ENCODE assay signal across 24 cellular contexts in the genomic region with DNA sequence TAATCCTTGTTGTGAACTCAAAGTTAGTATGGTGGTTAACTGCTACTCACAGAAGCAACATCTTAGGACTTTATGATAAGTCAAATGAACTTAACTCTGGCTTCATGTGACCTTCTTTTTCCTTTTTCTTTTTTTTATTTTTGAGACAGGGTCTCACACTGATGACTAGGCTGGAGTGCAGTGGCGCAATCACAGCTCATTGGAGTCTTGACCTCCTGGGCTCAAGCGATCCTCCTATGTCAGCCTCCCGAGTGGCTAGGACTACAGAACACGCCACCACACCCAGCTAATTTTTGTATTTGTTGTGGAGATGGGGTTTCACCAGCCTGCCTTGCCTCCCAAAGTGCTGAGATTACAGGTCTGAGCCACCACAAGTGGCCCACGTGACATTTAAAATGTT. TPM values are rescaled to one million over a fixed set of nuclear protein-coding genes. Genes with fewer than 3 reads are reported as not detected.
DNase-seq lines count a peak whose midpoint lies in the region; ATAC-seq, FAIRE-seq and TF ChIP-seq lines count a peak whose summit lies in the region.
"Had no signal": no experiment of that assay in that cellular context is flagged by ENCODE, and none has a peak within 500 bp of the region (broad histone marks: within the 10 kb centered on the region; RNA-seq: fewer than 3 reads in every experiment).

No MANE protein-coding gene starts in this region.

- H3K4me2 ChIP-seq in HepG2 (ENCODE audit: low read depth, low read length) (no peak overlapping the region), K562 (ENCODE audit: insufficient read depth, low read length) (no peak overlapping the region)
- H3K4me2 ChIP-seq: A549; BLaER1 treated with 17β-estradiol and CSF1 and Interleukin-3, amounts not matched to agents 10 nM and 100 nM had no signal

- DNase-seq in HepG2 (ENCODE audit: low spot score) (no peak), right lobe of liver (no peak), K562 (ENCODE audit: extremely low read depth in 1 of 4, low spot score in 3 of 4) (no peak), kidney tubule cell (ENCODE audit: low spot score) (no peak), MG63 (no peak)
- DNase-seq in stimulated activated effector memory CD8-positive, alpha-beta T cell treated with anti-CD3 and anti-CD28 coated beads, Interleukin-12 subunit alpha, Interleukin-12 subunit beta, amount 100 ng/mL, for 72 hours (ENCODE audit: low spot score in 2 of 2), result no peak
- DNase-seq: 8988T; ACHN; AML-193; BE2C; Calu3; CD4-positive, alpha-beta memory T cell; COR-L47; DMS53; DMS79 treated with DMSO at 0.1 percent for 48 hours; GF-D8; GOT3; HFFc6 had no signal

- H4K20me1 ChIP-seq in HepG2 (ENCODE audit: insufficient read depth, low read length), result peaks cover 19% of the 10 kb centered on the region; the same call in 1 of the 2 replicates
- peaks cover 4% of the 10 kb centered on the region; the same call in 1 of the 2 replicates for H4K20me1 ChIP-seq in K562 (replicated peaks; ENCODE audit: control insufficient read depth, insufficient read depth, low read length)

- peaks cover 100% of the 10 kb centered on the region for H3K36me3 Mint-ChIP-seq in stimulated activated effector memory CD8-positive, alpha-beta T cell treated with anti-CD3 and anti-CD28 coated beads, Interleukin-12 subunit alpha, Interleukin-12 subunit beta, amount 100 ng/mL, for 72 hours

- TF ChIP-seq EP300 in HepG2 (IDR thresholded peaks at IDR 0.05; ENCODE audit: low read depth in 2 of 2, low read length in 2 of 2), result no peak
- TF ChIP-seq EP300 in HepG2 (CRISPR knock-in tag; IDR thresholded peaks at IDR 0.05; ENCODE audit: borderline replicate concordance), result no peak
- no peak for TF ChIP-seq EP300 in K562 (IDR thresholded peaks at IDR 0.05; ENCODE audit: low read length)

- CTCF ChIA-PET in HepG2 (lab: Yijun Ruan, JAX; ENCODE audit: low intra/inter-chr PET ratio, low total read pairs), result no interaction called here
- CTCF ChIA-PET in K562 (lab: Yijun Ruan, JAX; ENCODE audit: low intra/inter-chr PET ratio), result no interaction called here

- no peak overlapping the region for H3K4me3 Mint-ChIP-seq in stimulated activated effector memory CD8-positive, alpha-beta T cell treated with anti-CD3 and anti-CD28 coated beads, Interleukin-12 subunit alpha, Interleukin-12 subunit beta, amount 100 ng/mL, for 72 hours
- H3K4me3 Mint-ChIP-seq: CD4-positive, alpha-beta memory T cell; HFFc6 had no signal

- H3K4me3 ChIP-seq in HepG2 (replicated peaks in 1 of 3; ENCODE audit: insufficient read depth in 1 of 3, low read depth in 2 of 3, low read length in 3 of 3) (no peak overlapping the region), right lobe of liver (no peak overlapping the region), K562 (no peak overlapping the region), MG63 (no peak overlapping the region)
- H3K4me3 ChIP-seq: A549; BLaER1 treated with 17β-estradiol and CSF1 and Interleukin-3, amounts not matched to agents 10 nM and 100 nM; HAP-1 had no signal

- H3K36me3 ChIP-seq in HepG2 (replicated peaks in 1 of 2; ENCODE audit: control insufficient read depth in 1 of 2, insufficient read depth in 2 of 2, low read length in 2 of 2), result peaks cover 20 to 85% of the 10 kb centered on the region in 2 experiments
- peaks cover 10 to 91% (median 51%) of the 10 kb centered on the region in 4 donors for H3K36me3 ChIP-seq in right lobe of liver
- H3K36me3 ChIP-seq in K562 (ENCODE audit: control insufficient read depth, insufficient read depth, low read length), result peaks cover 94% of the 10 kb centered on the region
- H3K36me3 ChIP-seq in MG63, result peaks cover 73% of the 10 kb centered on the region

- no peak for ATAC-seq in HepG2
- no peak for ATAC-seq in right lobe of liver
- ATAC-seq in K562, result no peak
- ATAC-seq in stimulated activated effector memory CD8-positive, alpha-beta T cell treated with anti-CD3 and anti-CD28 coated beads, Interleukin-12 subunit alpha, Interleukin-12 subunit beta, amount 100 ng/mL, for 72 hours, result no peak
- ATAC-seq: A549 had no signal

- H3K9me3 Mint-ChIP-seq in stimulated activated effector memory CD8-positive, alpha-beta T cell treated with anti-CD3 and anti-CD28 coated beads, Interleukin-12 subunit alpha, Interleukin-12 subunit beta, amount 100 ng/mL, for 72 hours, result no peaks in the 10 kb centered on the region
- H3K9me3 Mint-ChIP-seq: CD4-positive, alpha-beta memory T cell; HFFc6 had no signal

- BruUV-seq in HepG2 (replicated peaks; lab: Mats Ljungman, UMichigan) (no TSS peak), K562 (replicated peaks; lab: Mats Ljungman, UMichigan) (no TSS peak)

- H3K4me1 ChIP-seq in HepG2 (ENCODE audit: insufficient read depth, low read length) (no peaks in the 10 kb centered on the region), right lobe of liver (no peaks in the 10 kb centered on the region), K562 (replicated peaks in 1 of 2; ENCODE audit: control insufficient read depth in 2 of 2, insufficient read depth in 2 of 2, low read length in 2 of 2) (no peaks in the 10 kb centered on the region)
- H3K4me1 ChIP-seq: BE2C, HAP-1 had no signal

- no peak for TF ChIP-seq CTCF in HepG2 (CRISPR knock-in tag; IDR thresholded peaks at IDR 0.05)
- no peak for TF ChIP-seq CTCF in right lobe of liver (IDR thresholded peaks at IDR 0.05)
- no peak for TF ChIP-seq CTCF in K562 (IDR thresholded peaks at IDR 0.05 in 2 of 3, conservative IDR thresholded peaks at IDR 0.05 in 1 of 3; ENCODE audit: insufficient read depth in 2 of 3, low read depth in 1 of 3, low read length in 3 of 3)

- 97% methylated on average over 5 of the region's 5 CpGs for WGBS in HepG2 (ENCODE audit: low lambda C conversion rate)
- WGBS in right lobe of liver (ENCODE audit: insufficient coverage, low coverage, low lambda C conversion rate, missing lambda C conversion rate), result 91% methylated on average over 4 of the region's 5 CpGs
- 98% methylated on average over 5 of the region's 5 CpGs for WGBS in K562 (ENCODE audit: insufficient coverage, low coverage, missing lambda C conversion rate)

- no peaks in the 10 kb centered on the region for H3K9me1 ChIP-seq in K562 (ENCODE audit: control insufficient read depth, insufficient read depth, low read length)

- no peak for FAIRE-seq in HepG2 (lab: Jason Lieb, UNC)
- FAIRE-seq in K562 (lab: Jason Lieb, UNC), result no peak
- FAIRE-seq: A549, GM12891, GM18507, H54 had no signal

- no peak overlapping the region for H3K27ac ChIP-seq in HepG2 (ENCODE audit: extremely low read length, insufficient read depth, low read length)
- H3K27ac ChIP-seq in right lobe of liver, result no peak overlapping the region
- no peak overlapping the region for H3K27ac ChIP-seq in K562 (ENCODE audit: extremely low read depth, low read depth, low read length)
- H3K27ac ChIP-seq: A549 had no signal

- TF ChIP-seq RAD21 in HepG2 (CRISPR knock-in tag; IDR thresholded peaks at IDR 0.05) (no peak), K562 (CRISPR knock-in tag; conservative IDR thresholded peaks at IDR 0.05 in 1 of 2, IDR thresholded peaks at IDR 0.05 in 1 of 2) (no peak)

- peak overlapping the region; percentile 64 for H3K27ac Mint-ChIP-seq in stimulated activated effector memory CD8-positive, alpha-beta T cell treated with anti-CD3 and anti-CD28 coated beads, Interleukin-12 subunit alpha, Interleukin-12 subunit beta, amount 100 ng/mL, for 72 hours

- H3K9ac ChIP-seq in HepG2 (ENCODE audit: insufficient read depth, low read depth, low read length), result no peak overlapping the region
- no peak overlapping the region for H3K9ac ChIP-seq in K562 (ENCODE audit: insufficient read depth in 1 of 2, low read depth in 2 of 2, low read length in 2 of 2)
- H3K9ac ChIP-seq: BLaER1 treated with 17β-estradiol and CSF1 and Interleukin-3, amounts not matched to agents 10 nM and 100 nM had no signal

- POLR2A ChIA-PET in HepG2 (lab: Yijun Ruan, JAX), result no interaction called here
- POLR2A ChIA-PET in K562 (lab: Yijun Ruan, JAX), result interaction anchor here (1.1 to 2.4 kb wide), 3 partner anchors 8 to 15 kb away, joined by 4 to 15 read pairs (median 4); no protein-coding TSS in a partner anchor

- H3K9me3 ChIP-seq in HepG2 (ENCODE audit: low read length), result no peaks in the 10 kb centered on the region
- no peaks in the 10 kb centered on the region for H3K9me3 ChIP-seq in right lobe of liver
- H3K9me3 ChIP-seq in K562 (replicated peaks; ENCODE audit: control insufficient read depth, insufficient read depth, low read depth, low read length), result no peaks in the 10 kb centered on the region
- H3K9me3 ChIP-seq in MG63, result no peaks in the 10 kb centered on the region
- H3K9me3 ChIP-seq: A549, BE2C, HAP-1 had no signal

- TF ChIP-seq POLR2A in HepG2 (IDR thresholded peaks at IDR 0.05; ENCODE audit: insufficient read depth in 1 of 2, low read depth in 2 of 2, low read length in 2 of 2) (no peak), right lobe of liver (IDR thresholded peaks at IDR 0.05) (no peak), K562 (conservative IDR thresholded peaks at IDR 0.05) (no peak)

- H3K27me3 ChIP-seq in HepG2 (ENCODE audit: control insufficient read depth in 1 of 2, insufficient read depth in 2 of 2, low read length in 2 of 2) (no peaks in the 10 kb centered on the region), right lobe of liver (no peaks in the 10 kb centered on the region), K562 (ENCODE audit: control insufficient read depth in 2 of 2, insufficient read depth in 2 of 2, low read length in 2 of 2) (no peaks in the 10 kb centered on the region), MG63 (no peaks in the 10 kb centered on the region)
- H3K27me3 ChIP-seq: BE2C; BLaER1 treated with 17β-estradiol and CSF1 and Interleukin-3, amounts not matched to agents 10 nM and 100 nM had no signal

- intact Hi-C loops in HepG2 (cut with micrococcal nuclease; ENCODE audit: unreplicated experiment) (no loop called here), right lobe of liver (cut with DNase I) (no loop called here), K562 (cut with micrococcal nuclease) (no loop called here)

- no peak overlapping the region for H2AFZ ChIP-seq in HepG2 (ENCODE audit: low read length)
- no peak overlapping the region for H2AFZ ChIP-seq in K562 (ENCODE audit: low read depth, low read length)

- H3K79me2 ChIP-seq in HepG2 (ENCODE audit: insufficient read depth, low read length), result peaks cover 32% of the 10 kb centered on the region
- H3K79me2 ChIP-seq in K562 (ENCODE audit: control insufficient read depth, insufficient read depth, low read length), result no peaks in the 10 kb centered on the region; the same call in 2 of the 3 replicates

- peaks cover 28% of the 10 kb centered on the region for H3K4me1 Mint-ChIP-seq in stimulated activated effector memory CD8-positive, alpha-beta T cell treated with anti-CD3 and anti-CD28 coated beads, Interleukin-12 subunit alpha, Interleukin-12 subunit beta, amount 100 ng/mL, for 72 hours

- in situ Hi-C loops in HepG2 (cut with HindIII; ENCODE audit: extremely low pct_ligation_motif_present, low pct_unique_long_range_greater_than_20kb), result no loop called here
- in situ Hi-C loops in K562 (cut with MboI), result no loop called here

RNA-seq across cellular contexts. Expression of a gene that starts 22.4 kb away (rescaled TPM):
- total RNA-seq in HepG2 (2016; rRNA removed; fragmentation: Illumina TruSeq; extraction: Trizol) (231 and 351 TPM in 2 replicates), right lobe of liver (100 to 1,000 TPM; 117 to 161 (median 128) TPM), K562 (2014; rRNA removed) (78.9 and 96.2 TPM in 2 replicates), K562 (2014; rRNA removed; fragmentation: Illumina TruSeq; extraction: Trizol) (177 and 187 TPM in 2 replicates), K562 (2015; rRNA removed; fragmentation: Illumina TruSeq; extraction: Trizol) (176 and 190 TPM in 2 replicates), K562 (2021) (173 and 174 TPM in 2 replicates)
- total RNA-seq in HepG2 (2016; cell fraction: cytosol; rRNA removed; fragmentation: Illumina TruSeq; extraction: Trizol; ENCODE audit: low read depth), result 153 and 165 TPM in 2 replicates
- total RNA-seq in HepG2 (2016; cell fraction: insoluble cytoplasmic fraction; rRNA removed; fragmentation: Illumina TruSeq; extraction: Trizol), result 221 and 327 TPM in 2 replicates
- 126 and 145 TPM in 2 replicates for total RNA-seq in HepG2 (2016; cell fraction: membrane; rRNA removed; fragmentation: Illumina TruSeq; extraction: Trizol)
- 296 and 335 TPM in 2 replicates for total RNA-seq in HepG2 (2016; cell fraction: nucleus; rRNA removed; fragmentation: Illumina TruSeq; extraction: Trizol)
- polyA plus RNA-seq in HepG2 (2011; rRNA removed) (367 and 435 TPM in 2 replicates), K562 (2011; rRNA removed) (224 and 255 TPM in 2 replicates), K562 (2014; fragmentation: Illumina TruSeq; extraction: Trizol) (186 and 241 TPM in 2 replicates), K562 (2014; fragmentation: Nextera tagmentation; extraction: Ambion mirVana) (100 to 1,000 TPM; 106 to 142 TPM), K562 (2014; rRNA removed) (117 and 131 TPM in 2 replicates)
- polyA plus RNA-seq in HepG2 (2011; cell fraction: cytosol; rRNA removed), result 222 and 250 TPM in 2 replicates
- 292 and 298 TPM in 2 replicates for polyA plus RNA-seq in HepG2 (2011; cell fraction: nucleus; rRNA removed)
- 231 and 278 TPM in 2 replicates for polyA plus RNA-seq in HepG2 (2012)
- 19.0 and 23.6 TPM in 2 replicates for polyA plus RNA-seq in HepG2 (2016; cell fraction: cytosol; fragmentation: Illumina TruSeq; extraction: Trizol; ENCODE audit: low read depth)
- polyA plus RNA-seq in HepG2 (2016; cell fraction: insoluble cytoplasmic fraction; fragmentation: Illumina TruSeq; extraction: Trizol; ENCODE audit: low read depth), result 346 and 349 TPM in 2 replicates
- polyA plus RNA-seq in HepG2 (2016; cell fraction: membrane; fragmentation: Illumina TruSeq; extraction: Trizol; ENCODE audit: low read depth), result 56.3 and 61.4 TPM in 2 replicates
- polyA plus RNA-seq in HepG2 (2016; cell fraction: nucleus; fragmentation: Illumina TruSeq; extraction: Trizol; ENCODE audit: insufficient read depth, low read depth), result 365 and 398 TPM in 2 replicates
- polyA minus RNA-seq in HepG2 (2011; rRNA and poly(A)+ RNA removed; ENCODE audit: low replicate concordance), result 130 and 600 TPM in 2 replicates
- 218 and 219 TPM in 2 replicates for polyA minus RNA-seq in HepG2 (2011; cell fraction: cytosol; rRNA and poly(A)+ RNA removed)
- 778 and 787 TPM in 2 replicates for polyA minus RNA-seq in HepG2 (2011; cell fraction: nucleus; rRNA and poly(A)+ RNA removed)
- 324 and 746 TPM in 2 replicates for total RNA-seq in K562 (2011; cell fraction: chromatin; rRNA removed; ENCODE audit: low replicate concordance)
- total RNA-seq in K562 (2011; cell fraction: nucleolus; rRNA removed), result 168 and 207 TPM in 2 replicates
- total RNA-seq in K562 (2011; cell fraction: nucleoplasm; rRNA removed), result 327 and 417 TPM in 2 replicates
- polyA plus RNA-seq in K562 (2011; cell fraction: cytosol; rRNA removed), result 176 and 205 TPM in 2 replicates
- 129 and 192 TPM in 2 replicates for polyA plus RNA-seq in K562 (2011; cell fraction: nucleus; rRNA removed)
- polyA plus RNA-seq in K562 (2012), result 136 and 141 TPM in 2 replicates
- 343 and 404 TPM in 2 replicates for polyA minus RNA-seq in K562 (2011; rRNA and poly(A)+ RNA removed)
- 116 and 145 TPM in 2 replicates for polyA minus RNA-seq in K562 (2011; cell fraction: cytosol; rRNA and poly(A)+ RNA removed)
- polyA minus RNA-seq in K562 (2011; cell fraction: nucleus; rRNA and poly(A)+ RNA removed), result 131 and 236 TPM in 2 replicates
- total RNA-seq in MG63 (2014; rRNA removed; shearing (Covaris generic); ENCODE audit: low replicate concordance), result 116 and 139 TPM in 2 replicates

RNA-seq across cellular contexts. Expression of a gene that starts 32.0 kb away (rescaled TPM):
- 7.2 and 11.4 TPM in 2 replicates for total RNA-seq in HepG2 (2016; rRNA removed; fragmentation: Illumina TruSeq; extraction: Trizol)
- 1.2 and 2.2 TPM in 2 replicates for total RNA-seq in HepG2 (2016; cell fraction: cytosol; rRNA removed; fragmentation: Illumina TruSeq; extraction: Trizol; ENCODE audit: low read depth)
- 7.7 and 12.8 TPM in 2 replicates for total RNA-seq in HepG2 (2016; cell fraction: insoluble cytoplasmic fraction; rRNA removed; fragmentation: Illumina TruSeq; extraction: Trizol)
- total RNA-seq in HepG2 (2016; cell fraction: membrane; rRNA removed; fragmentation: Illumina TruSeq; extraction: Trizol), result 5.3 and 5.5 TPM in 2 replicates
- total RNA-seq in HepG2 (2016; cell fraction: nucleus; rRNA removed; fragmentation: Illumina TruSeq; extraction: Trizol), result 7.6 and 8.8 TPM in 2 replicates
- 4.8 and 6.0 TPM in 2 replicates for polyA plus RNA-seq in HepG2 (2011; rRNA removed)
- polyA plus RNA-seq in HepG2 (2011; cell fraction: cytosol; rRNA removed), result 1.6 and 2.5 TPM in 2 replicates
- 3.3 and 5.5 TPM in 2 replicates for polyA plus RNA-seq in HepG2 (2011; cell fraction: nucleus; rRNA removed)
- 4.3 and 4.8 TPM in 2 replicates for polyA plus RNA-seq in HepG2 (2012)
- 0.57 and 0.67 TPM in 2 replicates for polyA plus RNA-seq in HepG2 (2016; cell fraction: cytosol; fragmentation: Illumina TruSeq; extraction: Trizol; ENCODE audit: low read depth)
- 4.5 and 7.1 TPM in 2 replicates for polyA plus RNA-seq in HepG2 (2016; cell fraction: insoluble cytoplasmic fraction; fragmentation: Illumina TruSeq; extraction: Trizol; ENCODE audit: low read depth)
- polyA plus RNA-seq in HepG2 (2016; cell fraction: membrane; fragmentation: Illumina TruSeq; extraction: Trizol; ENCODE audit: low read depth), result 0.98 and 1.1 TPM in 2 replicates
- polyA plus RNA-seq in HepG2 (2016; cell fraction: nucleus; fragmentation: Illumina TruSeq; extraction: Trizol; ENCODE audit: insufficient read depth, low read depth), result 10.1 and 11.6 TPM in 2 replicates
- 3.1 and 5.1 TPM in 2 replicates for polyA minus RNA-seq in HepG2 (2011; rRNA and poly(A)+ RNA removed; ENCODE audit: low replicate concordance)
- 5.0 and 5.4 TPM in 2 replicates for polyA minus RNA-seq in HepG2 (2011; cell fraction: cytosol; rRNA and poly(A)+ RNA removed)
- 12.1 and 13.3 TPM in 2 replicates for polyA minus RNA-seq in HepG2 (2011; cell fraction: nucleus; rRNA and poly(A)+ RNA removed)
- total RNA-seq in right lobe of liver, result 1 to 10 TPM in 5 of 6 experiments, under 1 TPM in 1; 0.92 to 3.8 (median 3.0) TPM
- total RNA-seq in K562 (2011; cell fraction: chromatin; rRNA removed; ENCODE audit: low replicate concordance), result 6.4 and 16.1 TPM in 2 replicates
- 6.0 and 6.2 TPM in 2 replicates for total RNA-seq in K562 (2011; cell fraction: nucleolus; rRNA removed)
- total RNA-seq in K562 (2011; cell fraction: nucleoplasm; rRNA removed), result 3.9 and 6.7 TPM in 2 replicates
- 3.4 and 4.7 TPM in 2 replicates for total RNA-seq in K562 (2014; rRNA removed)
- total RNA-seq in K562 (2014; rRNA removed; fragmentation: Illumina TruSeq; extraction: Trizol), result 5.8 and 6.6 TPM in 2 replicates
- total RNA-seq in K562 (2015; rRNA removed; fragmentation: Illumina TruSeq; extraction: Trizol), result 5.8 and 7.0 TPM in 2 replicates
- 4.5 and 5.4 TPM in 2 replicates for total RNA-seq in K562 (2021)
- 6.0 and 6.9 TPM in 2 replicates for polyA plus RNA-seq in K562 (2011; rRNA removed)
- 1.1 and 1.6 TPM in 2 replicates for polyA plus RNA-seq in K562 (2011; cell fraction: cytosol; rRNA removed)
- 6.2 and 6.5 TPM in 2 replicates for polyA plus RNA-seq in K562 (2011; cell fraction: nucleus; rRNA removed)
- polyA plus RNA-seq in K562 (2012), result 2.8 and 4.0 TPM in 2 replicates
- 3.7 and 3.8 TPM in 2 replicates for polyA plus RNA-seq in K562 (2014; fragmentation: Illumina TruSeq; extraction: Trizol)
- polyA plus RNA-seq in K562 (2014; fragmentation: Nextera tagmentation; extraction: Ambion mirVana), result 1 to 10 TPM; 4.8 to 5.6 TPM
- 3.4 and 5.4 TPM in 2 replicates for polyA plus RNA-seq in K562 (2014; rRNA removed)
- polyA minus RNA-seq in K562 (2011; rRNA and poly(A)+ RNA removed), result 9.3 and 10.3 TPM in 2 replicates
- 2.6 and 5.6 TPM in 2 replicates for polyA minus RNA-seq in K562 (2011; cell fraction: cytosol; rRNA and poly(A)+ RNA removed)
- 4.8 and 9.4 TPM in 2 replicates for polyA minus RNA-seq in K562 (2011; cell fraction: nucleus; rRNA and poly(A)+ RNA removed)
- total RNA-seq in MG63 (2014; rRNA removed; shearing (Covaris generic); ENCODE audit: low replicate concordance), result 0.37 and 2.9 TPM in 2 replicates
